Comparison of ENCODE assay signal across 8 cellular contexts in the genomic region with DNA sequence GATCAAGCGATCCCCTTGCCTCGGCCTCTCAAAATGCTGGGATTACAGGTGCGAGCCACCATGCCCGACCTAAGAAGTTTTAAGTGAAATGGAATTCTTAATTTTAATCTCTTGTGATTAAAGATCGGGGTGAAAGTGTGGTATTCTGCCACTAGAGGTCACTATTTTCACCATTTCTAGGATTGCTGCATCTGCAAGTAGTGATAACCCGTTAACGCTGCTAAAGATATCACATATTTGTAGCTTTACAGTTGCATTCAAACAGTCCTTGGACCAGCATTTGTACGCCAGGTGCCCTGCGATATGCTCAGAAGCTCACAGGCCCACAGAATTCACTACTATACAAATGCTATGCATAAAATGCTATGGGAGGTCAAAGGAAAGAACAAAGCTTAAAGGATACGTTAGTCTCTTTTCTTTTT. TPM values are rescaled to one million over a fixed set of nuclear protein-coding genes. Genes with fewer than 3 reads are reported as not detected.
A peak's percentile ranks its signal among the peaks of the same experiment; 100 is the strongest.
DNase-seq lines count a peak whose midpoint lies in the region; ATAC-seq and TF ChIP-seq lines count a peak whose summit lies in the region.

No MANE protein-coding gene starts in this region.

- no peaks in the 10 kb centered on the region for H3K9me3 Mint-ChIP-seq in mesothelial cell of epicardium

- ATAC-seq in HG03439 (IDR thresholded peaks at IDR 0.05; ENCODE audit: unreplicated experiment): no peak

- peak; percentile 49 to 54 for DNase-seq in NCI-H2081 (lab: John Stamatoyannopoulos, UW)
- no peak for DNase-seq in NCI-H2081 treated with DMSO at 0.1 percent for 48 hours (lab: John Stamatoyannopoulos, UW)
- DNase-seq in KG1 (lab: John Stamatoyannopoulos, UW): peak; percentile 67
- DNase-seq in RKO (ENCODE audit: low spot score): peak; percentile 75
- DNase-seq in dermis microvascular lymphatic vessel endothelial cell (ENCODE audit: low read depth in 2 of 2): peak; percentile 55 to 70
- DNase-seq in mesothelial cell of epicardium (ENCODE audit: low spot score in 2 of 2, unreplicated experiment in 2 of 2): no peak
- no peak for DNase-seq in effector CD8-positive, alpha-beta T cell (lab: John Stamatoyannopoulos, UW)

- H3K27me3 Mint-ChIP-seq in mesothelial cell of epicardium (ENCODE audit: low read depth): no peaks in the 10 kb centered on the region

- H3K4me1 Mint-ChIP-seq in mesothelial cell of epicardium: no peaks in the 10 kb centered on the region

- TF ChIP-seq CTCF in mesothelial cell of epicardium (IDR thresholded peaks at IDR 0.05; ENCODE audit: unreplicated experiment): peak; percentile 88

- H3K27ac Mint-ChIP-seq in mesothelial cell of epicardium: no peak overlapping the region

- no peaks in the 10 kb centered on the region for H3K36me3 Mint-ChIP-seq in mesothelial cell of epicardium

- no peak overlapping the region for H3K4me3 Mint-ChIP-seq in mesothelial cell of epicardium

RNA-seq across cellular contexts. Expression of gene CCDC62, which starts 19.3 kb away (rescaled TPM):
- 0.13 and 0.25 TPM in 2 replicates for total RNA-seq in dermis microvascular lymphatic vessel endothelial cell
- total RNA-seq in mesothelial cell of epicardium: 0.78 to 1.1 TPM (median 0.78 TPM) in 3 replicates

RNA-seq across cellular contexts. Expression of gene DENR, which starts 41.1 kb away (rescaled TPM):
- total RNA-seq in dermis microvascular lymphatic vessel endothelial cell: 23.8 and 30.7 TPM in 2 replicates
- total RNA-seq in mesothelial cell of epicardium: 66.4 to 69.5 TPM (median 69.4 TPM) in 3 replicates

RNA-seq across cellular contexts. Expression of gene HIP1R, which starts 41.6 kb away (rescaled TPM):
- total RNA-seq in dermis microvascular lymphatic vessel endothelial cell (39.7 and 47.2 TPM in 2 replicates), mesothelial cell of epicardium (37.6 to 44.2 TPM (median 40.9 TPM) in 3 replicates)

Comparison
In these comparisons a context has a peak if more than half of its experiments do, and no peak if none do; other contexts are left out.
1. DNase-seq: peak in NCI-H2081 (2 of 2), KG1 (single experiment), RKO (single experiment) and dermis microvascular lymphatic vessel endothelial cell (2 of 2); none in NCI-H2081 treated with DMSO at 0.1 percent for 48 hours (single experiment), mesothelial cell of epicardium (0 of 2) and effector CD8-positive, alpha-beta T cell (single experiment).